Comparison of ENCODE assay signal across 8 cellular contexts in genomic region chr1:200739499-200740290, GRCh38. TPM values are rescaled to one million over a fixed set of nuclear protein-coding genes. Genes with fewer than 3 reads are reported as not detected.
A peak's percentile ranks its signal among the peaks of the same experiment; 100 is the strongest.
DNase-seq lines count a peak whose midpoint lies in the region; ATAC-seq lines count a peak whose summit lies in the region.

No MANE protein-coding gene starts in this region.

- no peaks in the 10 kb centered on the region for H3K36me3 Mint-ChIP-seq in activated naive CD8-positive, alpha-beta T cell

- ATAC-seq in GM19372 (IDR thresholded peaks at IDR 0.05; ENCODE audit: low read depth, unreplicated experiment) = peak; percentile 33
- ATAC-seq in HG03521 (IDR thresholded peaks at IDR 0.05; ENCODE audit: unreplicated experiment) = peak; percentile 53
- ATAC-seq in left cardiac atrium = no peak

- H3K4me3 Mint-ChIP-seq in activated naive CD8-positive, alpha-beta T cell = peak overlapping the region; percentile 93

- H3K4me1 Mint-ChIP-seq in activated naive CD8-positive, alpha-beta T cell (ENCODE audit: low read depth) = peaks cover 38% of the 10 kb centered on the region

- peak overlapping the region; percentile 7 for H3K27ac Mint-ChIP-seq in activated naive CD8-positive, alpha-beta T cell

- H3K27me3 Mint-ChIP-seq in activated naive CD8-positive, alpha-beta T cell = no peaks in the 10 kb centered on the region

- DNase-seq in C1 segment of cervical spinal cord (lab: John Stamatoyannopoulos, UW) (peak in 9 of 14 donors; percentile 32 to 68 (median 46)), left cardiac atrium (peak; percentile 53), posterior vena cava (ENCODE audit: low spot score) (peak; percentile 79), HCEC 1CT (no peak)
- DNase-seq in stimulated activated CD4-positive, alpha-beta T cell treated with anti-CD3 and anti-CD28 coated beads, Interleukin-15, amount 100 ng/mL, for 24 hours = no peak

- H3K9me3 Mint-ChIP-seq in activated naive CD8-positive, alpha-beta T cell (ENCODE audit: low read depth) = no peaks in the 10 kb centered on the region

- intact Hi-C loops in left cardiac atrium (cut with DNase I) (loop anchor here in 1 of 2 donors (1.0 to 5.0 kb wide), 3 partner anchors 39 to 70 kb away; partner anchors contain the start of gene DDX59), posterior vena cava (cut with DNase I) (loop anchor here in 1 of 2 donors (10.0 kb wide), 1 partner anchor 65 kb away; no protein-coding TSS in a partner anchor)

RNA-seq across cellular contexts. Expression of gene CAMSAP2, which starts 1.0 kb away (rescaled TPM):
- 10 to 100 TPM; 32.1 to 40.9 TPM for total RNA-seq in left cardiac atrium
- total RNA-seq in posterior vena cava = 10 to 100 TPM; 31.9 to 48.6 TPM

Comparison
In these comparisons a context has a peak if more than half of its experiments do, and no peak if none do; other contexts are left out.
1. DNase-seq: peak in C1 segment of cervical spinal cord (9 of 14), left cardiac atrium (single experiment) and posterior vena cava (single experiment); none in HCEC 1CT (single experiment) and stimulated activated CD4-positive, alpha-beta T cell treated with anti-CD3 and anti-CD28 coated beads, Interleukin-15, amount 100 ng/mL, for 24 hours (single experiment).
2. ATAC-seq: peak in GM19372 (single experiment) and HG03521 (single experiment); none in left cardiac atrium (0 of 2).